ENCODE assay signal across 7 cellular contexts in the genomic region with DNA sequence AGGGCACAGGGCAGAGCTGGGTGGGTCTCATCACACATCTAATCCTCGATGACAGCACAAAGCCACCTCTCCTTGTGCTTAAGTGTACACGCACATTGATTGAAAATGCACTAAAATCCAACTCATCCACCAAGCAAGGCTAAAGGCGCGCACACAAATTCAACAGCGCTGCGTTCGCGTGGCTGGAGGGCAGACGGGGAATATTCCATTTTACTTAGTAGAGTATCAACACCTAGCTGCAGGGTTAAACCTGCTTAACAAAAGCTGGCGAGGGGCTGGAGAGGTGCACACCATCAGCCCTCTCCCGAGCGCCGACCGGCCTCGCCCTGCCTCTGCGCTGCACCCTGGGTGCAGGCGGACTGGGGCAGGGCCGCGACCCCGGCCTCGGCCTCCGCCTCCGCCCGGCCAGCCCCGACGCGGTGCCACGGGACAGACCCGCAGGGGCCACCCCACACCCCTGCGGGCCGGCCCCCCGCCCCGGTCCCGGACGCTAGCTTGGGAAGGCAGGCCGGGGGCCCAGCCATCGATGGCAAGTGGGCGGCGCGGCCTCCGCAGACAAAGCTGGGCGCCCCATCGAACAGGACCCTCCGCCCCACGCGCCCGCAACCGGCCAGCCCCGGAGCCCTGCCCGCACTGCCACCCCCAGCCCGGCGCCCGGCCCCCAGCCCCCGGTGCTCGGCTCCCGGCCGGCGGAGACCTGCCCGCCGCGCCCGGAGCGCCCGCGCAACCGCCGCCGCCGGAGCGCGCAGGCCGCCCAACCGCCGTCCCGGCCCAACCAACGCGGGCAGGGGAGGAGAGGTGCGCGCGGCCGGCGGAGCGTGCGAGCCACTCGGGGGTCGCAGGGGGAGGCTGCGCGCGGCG. TPM values are rescaled to one million over a fixed set of nuclear protein-coding genes. Genes with fewer than 3 reads are reported as not detected.
A peak's percentile ranks its signal among the peaks of the same experiment; 100 is the strongest.
DNase-seq lines count a peak whose midpoint lies in the region; ATAC-seq, FAIRE-seq and TF ChIP-seq lines count a peak whose summit lies in the region.

No MANE protein-coding gene starts in this region.

- peak; percentile 24 for DNase-seq in GM12891 (ENCODE audit: insufficient read length, low spot score)
- peak; percentile 10 for DNase-seq in H54 (ENCODE audit: insufficient read length, low spot score)
- peak; percentile 37 for DNase-seq in M059J (ENCODE audit: low read depth)
- peak; percentile 45 for DNase-seq in activated CD4-positive, alpha-beta T cell treated with anti-CD3 and anti-CD28 coated beads for 48 hours
- no peak for DNase-seq in endothelial cell (ENCODE audit: low spot score)
- peak in 1 of 2 experiments; percentile 75 for DNase-seq in mesothelial cell of epicardium (ENCODE audit: low spot score in 2 of 2, unreplicated experiment in 2 of 2)

- peak overlapping the region; percentile 97 for H3K4me3 Mint-ChIP-seq in endothelial cell (ENCODE audit: unreplicated experiment)
- peak overlapping the region; percentile 91 for H3K4me3 Mint-ChIP-seq in mesothelial cell of epicardium
- peak overlapping the region; percentile 99 for H3K4me3 Mint-ChIP-seq in stimulated activated memory B cell treated with anti-CD40 and anti-IgM and Interleukin-4, amounts not matched to agents 10 μg/mL and 1 μg/mL and 100 μg/mL, for 72 hours

- TF ChIP-seq POLR2A in GM12891 (IDR thresholded peaks at IDR 0.05; ENCODE audit: low read depth, low read length) (0 out of 2 replicates have a peak, but pooled peaks have one; percentile 36), H54 (IDR thresholded peaks at IDR 0.05; ENCODE audit: low read depth, low read length) (no peak)

- H3K9me3 Mint-ChIP-seq in endothelial cell (ENCODE audit: unreplicated experiment) (no peaks in the 10 kb centered on the region), mesothelial cell of epicardium (no peaks in the 10 kb centered on the region)
- no peaks in the 10 kb centered on the region for H3K9me3 Mint-ChIP-seq in stimulated activated memory B cell treated with anti-CD40 and anti-IgM and Interleukin-4, amounts not matched to agents 10 μg/mL and 1 μg/mL and 100 μg/mL, for 72 hours

- ATAC-seq in stimulated activated memory B cell treated with anti-CD40 and anti-IgM and Interleukin-4, amounts not matched to agents 10 μg/mL and 1 μg/mL and 100 μg/mL, for 72 hours: peak; percentile 28

- H3K27ac Mint-ChIP-seq in endothelial cell (ENCODE audit: unreplicated experiment) (peak overlapping the region; percentile 95), mesothelial cell of epicardium (peak overlapping the region; percentile 99)
- H3K27ac Mint-ChIP-seq in stimulated activated memory B cell treated with anti-CD40 and anti-IgM and Interleukin-4, amounts not matched to agents 10 μg/mL and 1 μg/mL and 100 μg/mL, for 72 hours: peak overlapping the region; percentile 100

- FAIRE-seq in GM12891 (lab: Jason Lieb, UNC) (peak; percentile 56), H54 (lab: Jason Lieb, UNC) (no peak)

- H3K4me1 Mint-ChIP-seq in endothelial cell (ENCODE audit: unreplicated experiment) (peaks cover 17% of the 10 kb centered on the region), mesothelial cell of epicardium (peaks cover 27% of the 10 kb centered on the region)
- peaks cover 29% of the 10 kb centered on the region for H3K4me1 Mint-ChIP-seq in stimulated activated memory B cell treated with anti-CD40 and anti-IgM and Interleukin-4, amounts not matched to agents 10 μg/mL and 1 μg/mL and 100 μg/mL, for 72 hours

- H3K36me3 Mint-ChIP-seq in endothelial cell (ENCODE audit: low read depth, unreplicated experiment): peaks cover 11% of the 10 kb centered on the region
- peaks cover 1% of the 10 kb centered on the region for H3K36me3 Mint-ChIP-seq in mesothelial cell of epicardium
- peaks cover 6% of the 10 kb centered on the region for H3K36me3 Mint-ChIP-seq in stimulated activated memory B cell treated with anti-CD40 and anti-IgM and Interleukin-4, amounts not matched to agents 10 μg/mL and 1 μg/mL and 100 μg/mL, for 72 hours

- no peak for TF ChIP-seq CTCF in endothelial cell (IDR thresholded peaks at IDR 0.05; ENCODE audit: unreplicated experiment)
- no peak for TF ChIP-seq CTCF in mesothelial cell of epicardium (IDR thresholded peaks at IDR 0.05; ENCODE audit: unreplicated experiment)

- H3K27me3 Mint-ChIP-seq in endothelial cell (ENCODE audit: unreplicated experiment) (peaks cover 11% of the 10 kb centered on the region), mesothelial cell of epicardium (ENCODE audit: low read depth) (no peaks in the 10 kb centered on the region)
- peaks cover 9% of the 10 kb centered on the region for H3K27me3 Mint-ChIP-seq in stimulated activated memory B cell treated with anti-CD40 and anti-IgM and Interleukin-4, amounts not matched to agents 10 μg/mL and 1 μg/mL and 100 μg/mL, for 72 hours

TF ChIP-seq in GM12891, 5 proteins besides CTCF, POLR2A, EP300 and RAD21:
- TF ChIP-seq SPI1 (IDR thresholded peaks at IDR 0.05; ENCODE audit: low read depth, low read length): no peak
- TF ChIP-seq PAX5 (IDR thresholded peaks at IDR 0.05; ENCODE audit: insufficient read depth, low read length, severe bottlenecking): no peak
- no peak for TF ChIP-seq TAF1 (IDR thresholded peaks at IDR 0.05; ENCODE audit: low read depth, low read length)
- TF ChIP-seq POLR2AphosphoS5 (IDR thresholded peaks at IDR 0.05; ENCODE audit: low read depth, low read length): no peak
- no peak for TF ChIP-seq POU2F2 (IDR thresholded peaks at IDR 0.05; ENCODE audit: low read depth, low read length)

RNA-seq across cellular contexts. Expression of gene PRDM10, which starts 0.9 kb away (rescaled TPM):
- polyA plus RNA-seq in GM12891 (2012; ENCODE audit: low read depth, missing spikeins): 1.6 TPM
- 6.3 and 9.0 TPM in 2 replicates for total RNA-seq in M059J (2014; rRNA removed; shearing (Covaris generic))
- total RNA-seq in endothelial cell (ENCODE audit: unreplicated experiment) (15.8 TPM), mesothelial cell of epicardium (17.3 to 17.9 TPM (median 17.8 TPM) in 3 replicates)
